Comparison of ENCODE assay signal across 8 cellular contexts in the genomic region with DNA sequence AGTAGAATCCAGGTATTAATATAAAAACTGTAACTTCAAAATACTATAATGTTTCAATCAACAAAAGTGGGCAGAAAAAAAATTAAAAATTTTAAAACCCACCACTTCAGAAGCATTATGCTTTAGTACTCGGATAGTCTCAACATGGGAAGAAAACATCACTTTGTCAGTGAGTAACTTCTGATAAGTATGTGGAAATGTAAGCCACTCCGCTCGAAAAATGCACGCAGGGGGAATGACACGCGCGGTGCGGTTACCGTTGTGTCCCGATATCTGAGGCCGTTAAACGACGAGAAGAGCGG. TPM values are rescaled to one million over a fixed set of nuclear protein-coding genes. Genes with fewer than 3 reads are reported as not detected.
A peak's percentile ranks its signal among the peaks of the same experiment; 100 is the strongest.
DNase-seq lines count a peak whose midpoint lies in the region; ATAC-seq and TF ChIP-seq lines count a peak whose summit lies in the region.

No MANE protein-coding gene starts in this region.

- H3K4me2 ChIP-seq in mammary epithelial cell (ENCODE audit: insufficient read depth, low read depth, low read length) = peak overlapping the region; percentile 85

- H3K27ac ChIP-seq in left ventricle myocardium inferior (replicated peaks) (peak overlapping the region; percentile 93), mammary epithelial cell (ENCODE audit: insufficient read depth, low read depth, low read length) (peak overlapping the region; percentile 2), aorta (ENCODE audit: low read depth in 1 of 2, low read length in 2 of 2) (peak overlapping the region; percentile 46 to 50)

- DNase-seq in left ventricle myocardium inferior (no peak), Right ventricle myocardium superior (no peak), mammary epithelial cell (no peak), mucosa of descending colon (no peak), aorta (no peak), RPMI8226 (no peak), KBM-7 (no peak)

- peaks cover 38% of the 10 kb centered on the region for H3K79me2 ChIP-seq in mammary epithelial cell (ENCODE audit: insufficient read depth, low read length)

- CTCF ChIA-PET in mammary epithelial cell (lab: Charles Lee; ENCODE audit: low non-redundant PET) = no interaction called here

- peak overlapping the region; percentile 89 for H2AFZ ChIP-seq in mammary epithelial cell (ENCODE audit: low read depth, low read length)

- H3K27me3 ChIP-seq in left ventricle myocardium inferior (ENCODE audit: low read depth) (no peaks in the 10 kb centered on the region), mammary epithelial cell (ENCODE audit: insufficient read depth, low read length) (no peaks in the 10 kb centered on the region), aorta (ENCODE audit: control insufficient read depth in 1 of 2, insufficient read depth in 2 of 2, low read length in 1 of 2) (no peaks in the 10 kb centered on the region)

- BruUV-seq in mammary epithelial cell (replicated peaks; lab: Mats Ljungman, UMichigan) = no TSS peak

- H3K4me3 ChIP-seq in left ventricle myocardium inferior = peak overlapping the region; percentile 95
- H3K4me3 ChIP-seq in mammary epithelial cell (replicated peaks in 1 of 3; ENCODE audit: insufficient read depth in 1 of 3, low read depth in 2 of 3, low read length in 3 of 3) = peak overlapping the region; percentile 51 to 94 (median 59)
- peak overlapping the region; percentile 90 for H3K4me3 ChIP-seq in mucosa of descending colon
- H3K4me3 ChIP-seq in aorta (ENCODE audit: low read length in 2 of 2) = peak overlapping the region; percentile 76 to 90

- no peak for TF ChIP-seq CTCF in left ventricle myocardium inferior (IDR thresholded peaks at IDR 0.05; ENCODE audit: borderline replicate concordance)
- TF ChIP-seq CTCF in mammary epithelial cell (conservative IDR thresholded peaks at IDR 0.05 in 1 of 2, IDR thresholded peaks at IDR 0.05 in 1 of 2; ENCODE audit: extremely low read depth in 1 of 2, insufficient read depth in 1 of 2, low read depth in 1 of 2, low read length in 2 of 2) = no peak
- TF ChIP-seq CTCF in mucosa of descending colon (IDR thresholded peaks at IDR 0.05) = no peak

- WGBS in mammary epithelial cell (ENCODE audit: low coverage, missing lambda C conversion rate) = 1% methylated on average over 14 of the region's 14 CpGs
- WGBS in aorta, 2 donors = 0 to 1% methylated on average over 14 of the region's 14 CpGs

- H4K20me1 ChIP-seq in mammary epithelial cell (ENCODE audit: insufficient read depth, low read length) = no peaks in the 10 kb centered on the region

- no peak for ATAC-seq in Right ventricle myocardium superior (ENCODE audit: poor library complexity)
- no peak for ATAC-seq in mucosa of descending colon
- ATAC-seq in aorta (ENCODE audit: low FRiP score) = no peak
- no peak for ATAC-seq in GM21786 (IDR thresholded peaks at IDR 0.05; ENCODE audit: unreplicated experiment)

- H3K9ac ChIP-seq in mammary epithelial cell (ENCODE audit: insufficient read depth, low read length) = peak overlapping the region; percentile 11

- dilution Hi-C loops in mammary epithelial cell (cut with HindIII; ENCODE audit: low sequenced_read_pairs) = no loop called here

- in situ Hi-C loops in mammary epithelial cell (cut with MboI; ENCODE audit: low sequenced_read_pairs in 2 of 2) (no loop called here), KBM-7 (cut with MboI; ENCODE audit: low pct_unique_long_range_greater_than_20kb, low sequenced_read_pairs) (no loop called here)

- H3K4me1 ChIP-seq in left ventricle myocardium inferior (peaks cover 39% of the 10 kb centered on the region), mammary epithelial cell (ENCODE audit: insufficient read depth, low read length) (peaks cover 15% of the 10 kb centered on the region), mucosa of descending colon (ENCODE audit: low read depth) (peaks cover 20% of the 10 kb centered on the region), aorta (ENCODE audit: control insufficient read depth in 1 of 2, insufficient read depth in 2 of 2, low read length in 2 of 2) (peaks cover 2 to 3% of the 10 kb centered on the region in 2 donors)

- H3K36me3 ChIP-seq in left ventricle myocardium inferior (peaks cover 7% of the 10 kb centered on the region), mammary epithelial cell (ENCODE audit: insufficient read depth, low read length) (peaks cover under 1% of the 10 kb centered on the region), mucosa of descending colon (ENCODE audit: low read depth) (no peaks in the 10 kb centered on the region), aorta (ENCODE audit: control insufficient read depth in 1 of 2, insufficient read depth in 2 of 2, low read length in 1 of 2) (no peaks in the 10 kb centered on the region)

- H3K9me3 ChIP-seq in left ventricle myocardium inferior (replicated peaks) (no peaks in the 10 kb centered on the region), mammary epithelial cell (replicated peaks; ENCODE audit: insufficient read depth, low read length) (no peaks in the 10 kb centered on the region), mucosa of descending colon (no peaks in the 10 kb centered on the region), aorta (ENCODE audit: control insufficient read depth, low read length) (no peaks in the 10 kb centered on the region)

- intact Hi-C loops in left ventricle myocardium inferior (cut with micrococcal nuclease) = no loop called here
- intact Hi-C loops in Right ventricle myocardium superior (cut with DNase I) = no loop called here
- intact Hi-C loops in mammary epithelial cell (cut with micrococcal nuclease) = loop anchor here (2.0 to 5.0 kb wide), 2 partner anchors 35 to 118 kb away; partner anchors contain the start of gene TOP2B
- intact Hi-C loops in mucosa of descending colon (cut with DNase I, micrococcal nuclease) = no loop called here
- intact Hi-C loops in aorta (cut with DNase I) = no loop called here

RNA-seq across cellular contexts. Expression of gene NGLY1, which starts 0.7 kb away (rescaled TPM):
- total RNA-seq in left ventricle myocardium inferior (27.7 TPM), Right ventricle myocardium superior (29.6 TPM), mammary epithelial cell (10 to 100 TPM; 23.3 to 30.9 TPM), mucosa of descending colon (10 to 100 TPM; 37.2 to 57.5 (median 41.1) TPM), aorta (10 to 100 TPM; 32.0 to 37.9 TPM)
- polyA plus RNA-seq in mammary epithelial cell (6.6 TPM), aorta (10 to 100 TPM; 14.1 to 24.2 TPM)
- 12.2 TPM for polyA minus RNA-seq in mammary epithelial cell

RNA-seq across cellular contexts. Expression of gene OXSM, which starts 7.3 kb away (rescaled TPM):
- total RNA-seq in left ventricle myocardium inferior = 15.6 TPM
- 17.7 TPM for total RNA-seq in Right ventricle myocardium superior
- total RNA-seq in mammary epithelial cell = 10 to 100 TPM; 11.5 to 12.2 TPM
- 16.3 TPM for polyA plus RNA-seq in mammary epithelial cell
- not detected for polyA minus RNA-seq in mammary epithelial cell
- 10 to 100 TPM in 2 of 3 donors, 1 to 10 TPM in 1; 10.0 to 18.4 (median 17.4) TPM for total RNA-seq in mucosa of descending colon
- 1 to 10 TPM; 3.9 to 5.9 TPM for total RNA-seq in aorta
- polyA plus RNA-seq in aorta = 1 to 10 TPM; 5.3 to 5.8 TPM

Comparison
In these comparisons a context has a peak if more than half of its experiments do, and no peak if none do; other contexts are left out.
1. H3K27ac ChIP-seq: peak in every context shown above with its lines; median percentile 93 in left ventricle myocardium inferior; 48 in aorta; 2 in mammary epithelial cell.